ENCODE assay signal across 1 cellular context in the genomic region with DNA sequence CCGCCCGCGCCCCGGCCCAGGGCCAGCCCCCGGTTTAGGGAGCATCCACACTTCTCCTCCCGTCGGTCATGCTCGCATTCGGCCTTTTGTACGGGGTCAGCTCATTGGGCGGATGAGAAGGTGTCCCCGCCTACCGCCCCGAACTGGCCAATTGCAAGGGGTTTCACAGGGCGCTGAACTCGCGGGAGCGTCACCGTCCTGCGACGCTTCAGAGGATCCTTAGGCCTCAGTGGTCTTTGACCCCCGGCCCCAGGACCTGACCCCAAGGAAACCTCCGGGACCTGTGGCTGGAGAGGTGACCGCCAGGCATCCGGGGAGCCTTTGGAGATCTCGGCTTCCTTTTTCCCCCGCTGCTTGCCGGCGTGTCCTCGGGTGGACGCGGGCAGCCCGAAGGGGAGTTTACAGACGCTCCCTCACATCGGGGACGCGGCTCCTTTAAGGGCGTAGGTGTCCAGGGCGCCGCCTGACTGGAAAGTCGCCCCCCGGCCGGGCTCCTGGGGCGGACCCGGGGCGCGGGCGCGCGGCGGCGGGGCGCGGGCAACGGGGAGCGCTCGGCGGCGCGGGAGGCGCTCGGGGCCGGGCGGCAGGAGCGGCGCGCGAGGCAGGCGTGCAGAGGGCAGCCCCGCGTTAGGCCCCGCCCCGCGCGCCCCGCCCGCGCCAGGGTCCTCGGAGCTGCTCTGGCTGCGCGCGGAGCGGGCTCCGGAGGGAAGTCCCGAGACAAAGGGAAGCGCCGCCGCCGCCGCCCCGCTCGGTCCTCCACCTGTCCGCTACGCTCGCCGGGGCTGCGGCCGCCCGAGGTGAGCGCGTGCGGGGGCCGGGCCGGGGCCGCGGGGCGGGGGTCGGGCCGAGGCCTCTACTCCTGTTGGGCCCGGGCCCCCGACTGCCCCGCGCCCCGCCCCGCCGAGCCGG.
TF ChIP-seq lines count a peak whose summit lies in the region.

A gene (plus strand): TSS at position 660 of the 909 bp plus-strand sequence. CDS start 4,395 bp downstream, outside the sequence.

TF ChIP-seq in K562, 482 proteins besides CTCF, POLR2A, EP300 and RAD21 (continued from another document and continues in another):
- TF ChIP-seq ZNF57 (CRISPR knock-in tag; IDR thresholded peaks at IDR 0.05), result no peak
- TF ChIP-seq CREB1 (IDR thresholded peaks at IDR 0.05), result peak; percentile 95
- TF ChIP-seq CREB1 (CRISPR knock-in tag; IDR thresholded peaks at IDR 0.05), result peak; percentile 96
- no peak for TF ChIP-seq SRSF9 (IDR thresholded peaks at IDR 0.05; ENCODE audit: borderline replicate concordance, low read depth, low read length)
- TF ChIP-seq, protein P1, sequence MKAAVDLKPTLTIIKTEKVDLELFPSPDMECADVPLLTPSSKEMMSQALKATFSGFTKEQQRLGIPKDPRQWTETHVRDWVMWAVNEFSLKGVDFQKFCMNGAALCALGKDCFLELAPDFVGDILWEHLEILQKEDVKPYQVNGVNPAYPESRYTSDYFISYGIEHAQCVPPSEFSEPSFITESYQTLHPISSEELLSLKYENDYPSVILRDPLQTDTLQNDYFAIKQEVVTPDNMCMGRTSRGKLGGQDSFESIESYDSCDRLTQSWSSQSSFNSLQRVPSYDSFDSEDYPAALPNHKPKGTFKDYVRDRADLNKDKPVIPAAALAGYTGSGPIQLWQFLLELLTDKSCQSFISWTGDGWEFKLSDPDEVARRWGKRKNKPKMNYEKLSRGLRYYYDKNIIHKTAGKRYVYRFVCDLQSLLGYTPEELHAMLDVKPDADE (conservative IDR thresholded peaks at IDR 0.05; ENCODE audit: control insufficient read depth, low read depth, low read length), result peak; percentile 59; the same call in 1 of the 2 replicates
- TF ChIP-seq YY1 (IDR thresholded peaks at IDR 0.05; ENCODE audit: borderline replicate concordance in 1 of 3, control insufficient read depth in 1 of 3, extremely low read depth in 1 of 3, insufficient read depth in 3 of 3, insufficient read length in 1 of 3, insufficient replicate concordance in 2 of 3, low read depth in 1 of 3, low read length in 2 of 3), result peak in 1 of 3 experiments; percentile 56
- TF ChIP-seq NFRKB (IDR thresholded peaks at IDR 0.05; ENCODE audit: low read depth), result peak; percentile 72
- TF ChIP-seq RBM39 (optimal IDR thresholded peaks at IDR 0.05; ENCODE audit: low read depth, low read length), result no peak
- TF ChIP-seq DNMT1 (IDR thresholded peaks at IDR 0.05), result no peak
- TF ChIP-seq KLF6 (CRISPR knock-in tag; IDR thresholded peaks at IDR 0.05; ENCODE audit: borderline replicate concordance), result no peak
- TF ChIP-seq HDGF (IDR thresholded peaks at IDR 0.05), result no peak
- TF ChIP-seq ATF7 (IDR thresholded peaks at IDR 0.05), result peak; percentile 87
- no peak for TF ChIP-seq RBM34 (IDR thresholded peaks at IDR 0.05; ENCODE audit: borderline replicate concordance, insufficient read depth, low read length)
- TF ChIP-seq RCOR1 (IDR thresholded peaks at IDR 0.05; ENCODE audit: borderline replicate concordance in 1 of 2, low read depth in 2 of 2, low read length in 2 of 2), result no peak
- TF ChIP-seq TAF15 (IDR thresholded peaks at IDR 0.05; ENCODE audit: low read depth, low read length), result no peak
- TF ChIP-seq ZNF24 (IDR thresholded peaks at IDR 0.05), result peak; percentile 93
- TF ChIP-seq PTBP1 (IDR thresholded peaks at IDR 0.05; ENCODE audit: low read depth, low read length), result no peak
- no peak for TF ChIP-seq ZNF347 (CRISPR knock-in tag; IDR thresholded peaks at IDR 0.05; ENCODE audit: low read depth)
- 0 out of 2 replicates have a peak, but pooled peaks have one; percentile 20 for TF ChIP-seq ERF (CRISPR knock-in tag; IDR thresholded peaks at IDR 0.05)
- TF ChIP-seq, protein P2, sequence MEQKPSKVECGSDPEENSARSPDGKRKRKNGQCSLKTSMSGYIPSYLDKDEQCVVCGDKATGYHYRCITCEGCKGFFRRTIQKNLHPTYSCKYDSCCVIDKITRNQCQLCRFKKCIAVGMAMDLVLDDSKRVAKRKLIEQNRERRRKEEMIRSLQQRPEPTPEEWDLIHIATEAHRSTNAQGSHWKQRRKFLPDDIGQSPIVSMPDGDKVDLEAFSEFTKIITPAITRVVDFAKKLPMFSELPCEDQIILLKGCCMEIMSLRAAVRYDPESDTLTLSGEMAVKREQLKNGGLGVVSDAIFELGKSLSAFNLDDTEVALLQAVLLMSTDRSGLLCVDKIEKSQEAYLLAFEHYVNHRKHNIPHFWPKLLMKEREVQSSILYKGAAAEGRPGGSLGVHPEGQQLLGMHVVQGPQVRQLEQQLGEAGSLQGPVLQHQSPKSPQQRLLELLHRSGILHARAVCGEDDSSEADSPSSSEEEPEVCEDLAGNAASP (IDR thresholded peaks at IDR 0.05), result no peak
- peak; percentile 96 for TF ChIP-seq NFATC3 (IDR thresholded peaks at IDR 0.05)
- no peak for TF ChIP-seq SRSF1 (IDR thresholded peaks at IDR 0.05; ENCODE audit: low read depth, low read length)
- TF ChIP-seq, protein P3, sequence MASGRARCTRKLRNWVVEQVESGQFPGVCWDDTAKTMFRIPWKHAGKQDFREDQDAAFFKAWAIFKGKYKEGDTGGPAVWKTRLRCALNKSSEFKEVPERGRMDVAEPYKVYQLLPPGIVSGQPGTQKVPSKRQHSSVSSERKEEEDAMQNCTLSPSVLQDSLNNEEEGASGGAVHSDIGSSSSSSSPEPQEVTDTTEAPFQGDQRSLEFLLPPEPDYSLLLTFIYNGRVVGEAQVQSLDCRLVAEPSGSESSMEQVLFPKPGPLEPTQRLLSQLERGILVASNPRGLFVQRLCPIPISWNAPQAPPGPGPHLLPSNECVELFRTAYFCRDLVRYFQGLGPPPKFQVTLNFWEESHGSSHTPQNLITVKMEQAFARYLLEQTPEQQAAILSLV (tag; IDR thresholded peaks at IDR 0.05), result no peak
- TF ChIP-seq ZNF586 (CRISPR knock-in tag; conservative IDR thresholded peaks at IDR 0.05), result no peak
- TF ChIP-seq HEY1 (CRISPR knock-in tag; IDR thresholded peaks at IDR 0.05; ENCODE audit: borderline replicate concordance), result no peak
- TF ChIP-seq, protein P4, sequence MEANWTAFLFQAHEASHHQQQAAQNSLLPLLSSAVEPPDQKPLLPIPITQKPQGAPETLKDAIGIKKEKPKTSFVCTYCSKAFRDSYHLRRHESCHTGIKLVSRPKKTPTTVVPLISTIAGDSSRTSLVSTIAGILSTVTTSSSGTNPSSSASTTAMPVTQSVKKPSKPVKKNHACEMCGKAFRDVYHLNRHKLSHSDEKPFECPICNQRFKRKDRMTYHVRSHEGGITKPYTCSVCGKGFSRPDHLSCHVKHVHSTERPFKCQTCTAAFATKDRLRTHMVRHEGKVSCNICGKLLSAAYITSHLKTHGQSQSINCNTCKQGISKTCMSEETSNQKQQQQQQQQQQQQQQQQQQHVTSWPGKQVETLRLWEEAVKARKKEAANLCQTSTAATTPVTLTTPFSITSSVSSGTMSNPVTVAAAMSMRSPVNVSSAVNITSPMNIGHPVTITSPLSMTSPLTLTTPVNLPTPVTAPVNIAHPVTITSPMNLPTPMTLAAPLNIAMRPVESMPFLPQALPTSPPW (CRISPR knock-in tag; IDR thresholded peaks at IDR 0.05), result peak; percentile 96
- no peak for TF ChIP-seq HSF4 (CRISPR knock-in tag; IDR thresholded peaks at IDR 0.05; ENCODE audit: borderline replicate concordance)
- TF ChIP-seq, protein P5, sequence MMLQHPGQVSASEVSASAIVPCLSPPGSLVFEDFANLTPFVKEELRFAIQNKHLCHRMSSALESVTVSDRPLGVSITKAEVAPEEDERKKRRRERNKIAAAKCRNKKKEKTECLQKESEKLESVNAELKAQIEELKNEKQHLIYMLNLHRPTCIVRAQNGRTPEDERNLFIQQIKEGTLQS (IDR thresholded peaks at IDR 0.05), result peak; percentile 89
- TF ChIP-seq, protein P5 (CRISPR knock-in tag; conservative IDR thresholded peaks at IDR 0.05), result no peak
- peak; percentile 44; the same call in 1 of the 2 replicates for TF ChIP-seq GABPB1 (CRISPR knock-in tag; IDR thresholded peaks at IDR 0.05)
- TF ChIP-seq, protein P6, sequence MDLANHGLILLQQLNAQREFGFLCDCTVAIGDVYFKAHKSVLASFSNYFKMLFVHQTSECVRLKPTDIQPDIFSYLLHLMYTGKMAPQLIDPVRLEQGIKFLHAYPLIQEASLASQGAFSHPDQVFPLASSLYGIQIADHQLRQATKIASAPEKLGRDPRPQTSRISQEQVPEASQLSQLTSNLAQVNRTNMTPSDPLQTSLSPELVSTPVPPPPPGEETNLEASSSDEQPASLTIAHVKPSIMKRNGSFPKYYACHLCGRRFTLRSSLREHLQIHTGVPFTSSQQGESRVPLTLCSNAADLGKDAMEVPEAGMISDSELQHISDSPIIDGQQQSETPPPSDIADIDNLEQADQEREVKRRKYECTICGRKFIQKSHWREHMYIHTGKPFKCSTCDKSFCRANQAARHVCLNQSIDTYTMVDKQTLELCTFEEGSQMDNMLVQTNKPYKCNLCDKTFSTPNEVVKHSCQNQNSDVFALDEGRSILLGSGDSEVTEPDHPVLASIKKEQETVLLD (IDR thresholded peaks at IDR 0.05), result no peak
- TF ChIP-seq ZNF143 (CRISPR knock-in tag; IDR thresholded peaks at IDR 0.05), result no peak
- no peak for TF ChIP-seq ZNF830 (CRISPR knock-in tag; IDR thresholded peaks at IDR 0.05)
- peak; percentile 97 for TF ChIP-seq CREM (IDR thresholded peaks at IDR 0.05; ENCODE audit: low read depth)
- TF ChIP-seq, protein P7, sequence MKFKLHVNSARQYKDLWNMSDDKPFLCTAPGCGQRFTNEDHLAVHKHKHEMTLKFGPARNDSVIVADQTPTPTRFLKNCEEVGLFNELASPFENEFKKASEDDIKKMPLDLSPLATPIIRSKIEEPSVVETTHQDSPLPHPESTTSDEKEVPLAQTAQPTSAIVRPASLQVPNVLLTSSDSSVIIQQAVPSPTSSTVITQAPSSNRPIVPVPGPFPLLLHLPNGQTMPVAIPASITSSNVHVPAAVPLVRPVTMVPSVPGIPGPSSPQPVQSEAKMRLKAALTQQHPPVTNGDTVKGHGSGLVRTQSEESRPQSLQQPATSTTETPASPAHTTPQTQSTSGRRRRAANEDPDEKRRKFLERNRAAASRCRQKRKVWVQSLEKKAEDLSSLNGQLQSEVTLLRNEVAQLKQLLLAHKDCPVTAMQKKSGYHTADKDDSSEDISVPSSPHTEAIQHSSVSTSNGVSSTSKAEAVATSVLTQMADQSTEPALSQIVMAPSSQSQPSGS (CRISPR knock-in tag; IDR thresholded peaks at IDR 0.05), result no peak
- TF ChIP-seq TEAD1 (CRISPR knock-in tag; IDR thresholded peaks at IDR 0.05), result peak in 1 of 2 experiments; percentile 83; a peak in 1 of 4 replicates
- no peak for TF ChIP-seq ZNF23 (CRISPR knock-in tag; IDR thresholded peaks at IDR 0.05)
- no peak for TF ChIP-seq KLF10 (CRISPR knock-in tag; IDR thresholded peaks at IDR 0.05)
- TF ChIP-seq, protein P8, sequence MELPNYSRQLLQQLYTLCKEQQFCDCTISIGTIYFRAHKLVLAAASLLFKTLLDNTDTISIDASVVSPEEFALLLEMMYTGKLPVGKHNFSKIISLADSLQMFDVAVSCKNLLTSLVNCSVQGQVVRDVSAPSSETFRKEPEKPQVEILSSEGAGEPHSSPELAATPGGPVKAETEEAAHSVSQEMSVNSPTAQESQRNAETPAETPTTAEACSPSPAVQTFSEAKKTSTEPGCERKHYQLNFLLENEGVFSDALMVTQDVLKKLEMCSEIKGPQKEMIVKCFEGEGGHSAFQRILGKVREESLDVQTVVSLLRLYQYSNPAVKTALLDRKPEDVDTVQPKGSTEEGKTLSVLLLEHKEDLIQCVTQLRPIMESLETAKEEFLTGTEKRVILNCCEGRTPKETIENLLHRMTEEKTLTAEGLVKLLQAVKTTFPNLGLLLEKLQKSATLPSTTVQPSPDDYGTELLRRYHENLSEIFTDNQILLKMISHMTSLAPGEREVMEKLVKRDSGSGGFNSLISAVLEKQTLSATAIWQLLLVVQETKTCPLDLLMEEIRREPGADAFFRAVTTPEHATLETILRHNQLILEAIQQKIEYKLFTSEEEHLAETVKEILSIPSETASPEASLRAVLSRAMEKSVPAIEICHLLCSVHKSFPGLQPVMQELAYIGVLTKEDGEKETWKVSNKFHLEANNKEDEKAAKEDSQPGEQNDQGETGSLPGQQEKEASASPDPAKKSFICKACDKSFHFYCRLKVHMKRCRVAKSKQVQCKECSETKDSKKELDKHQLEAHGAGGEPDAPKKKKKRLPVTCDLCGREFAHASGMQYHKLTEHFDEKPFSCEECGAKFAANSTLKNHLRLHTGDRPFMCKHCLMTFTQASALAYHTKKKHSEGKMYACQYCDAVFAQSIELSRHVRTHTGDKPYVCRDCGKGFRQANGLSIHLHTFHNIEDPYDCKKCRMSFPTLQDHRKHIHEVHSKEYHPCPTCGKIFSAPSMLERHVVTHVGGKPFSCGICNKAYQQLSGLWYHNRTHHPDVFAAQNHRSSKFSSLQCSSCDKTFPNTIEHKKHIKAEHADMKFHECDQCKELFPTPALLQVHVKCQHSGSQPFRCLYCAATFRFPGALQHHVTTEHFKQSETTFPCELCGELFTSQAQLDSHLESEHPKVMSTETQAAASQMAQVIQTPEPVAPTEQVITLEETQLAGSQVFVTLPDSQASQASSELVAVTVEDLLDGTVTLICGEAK (IDR thresholded peaks at IDR 0.05), result peak; percentile 74
- TF ChIP-seq, protein P8 (CRISPR knock-in tag; IDR thresholded peaks at IDR 0.05), result no peak
